ENCODE assay signal across 38 cellular contexts in genomic region chr13:106371024-106371423, GRCh38.
"Had no signal": no experiment of that assay in that cellular context is flagged by ENCODE, and none has a peak within 500 bp of the region (broad histone marks: within the 10 kb centered on the region; RNA-seq: fewer than 3 reads in every experiment).

No MANE protein-coding gene starts in this region.

- H3K4me1 Mint-ChIP-seq: activated naive CD4-positive, alpha-beta T cell treated with anti-CD3 and anti-CD28 coated beads, Interleukin-2, amount 10 ng/mL, durations not matched to agents 7 days and 5 days; activated naive CD4-positive, alpha-beta T cell treated with anti-CD3 and anti-CD28 coated beads, Interleukin-2, amount 50 U/mL, for 24 hours; activated naive CD8-positive, alpha-beta T cell treated with anti-CD3 and anti-CD28 coated beads, Interleukin-2, amount 50 U/mL, for 24 hours; activated T-helper 17 cell treated with anti-CD3 and anti-CD28 coated beads, Interleukin-2, amount 50 U/mL, for 72 hours; central memory CD8-positive, alpha-beta T cell had no signal

- H3K27ac Mint-ChIP-seq: activated naive CD4-positive, alpha-beta T cell treated with anti-CD3 and anti-CD28 coated beads for 36 hours; activated naive CD4-positive, alpha-beta T cell treated with anti-CD3 and anti-CD28 coated beads, Interleukin-2, amount 10 ng/mL, durations not matched to agents 7 days and 5 days; activated naive CD4-positive, alpha-beta T cell treated with anti-CD3 and anti-CD28 coated beads, Interleukin-2, amount 50 U/mL, for 24 hours; activated naive CD8-positive, alpha-beta T cell; activated naive CD8-positive, alpha-beta T cell treated with anti-CD3 and anti-CD28 coated beads for 36 hours; activated naive CD8-positive, alpha-beta T cell treated with anti-CD3 and anti-CD28 coated beads, Interleukin-2, amount 10 ng/mL, durations not matched to agents 7 days and 5 days; activated naive CD8-positive, alpha-beta T cell treated with anti-CD3 and anti-CD28 coated beads, Interleukin-2, amount 50 U/mL, for 24 hours; activated T-cell treated with anti-CD3 and anti-CD28 coated beads, Interleukin-2, amount 50 U/mL, for 24 hours; activated T-cell treated with anti-CD3 and anti-CD28 coated beads, Interleukin-2, amount 50 U/mL, for 72 hours; activated T-helper 1 cell treated with anti-CD3 and anti-CD28 coated beads, Interleukin-12 subunit alpha, Interleukin-12 subunit beta, Interleukin-2, Interleukin-4 antibody, amounts not matched to agents 30 ng/mL and 10 ng/mL and 1 ng/mL, durations not matched to agents 14 hours and 24 hours and 36 hours; activated T-helper 17 cell treated with anti-CD3 and anti-CD28 coated beads, Interleukin-2, amount 50 U/mL, for 72 hours; activated T-helper 2 cell treated with anti-CD3 and anti-CD28 coated beads, Interferon-gamma antibody, Interleukin-2, Interleukin-4, amounts not matched to agents 10 μg/mL and 5 μg/mL and 100 μg/mL, durations not matched to agents 14 hours and 24 hours and 36 hours; brain had no signal

- H3K36me3 Mint-ChIP-seq: activated naive CD4-positive, alpha-beta T cell treated with anti-CD3 and anti-CD28 coated beads, Interleukin-2, amount 10 ng/mL, durations not matched to agents 7 days and 5 days; activated naive CD4-positive, alpha-beta T cell treated with anti-CD3 and anti-CD28 coated beads, Interleukin-2, amount 50 U/mL, for 24 hours; activated naive CD8-positive, alpha-beta T cell; activated naive CD8-positive, alpha-beta T cell treated with anti-CD3 and anti-CD28 coated beads for 36 hours; activated naive CD8-positive, alpha-beta T cell treated with anti-CD3 and anti-CD28 coated beads, Interleukin-2, amount 10 ng/mL, durations not matched to agents 7 days and 5 days; brain had no signal

- H3K36me3 ChIP-seq: adrenal gland, ascending aorta, brain microvascular endothelial cell, breast epithelium, cardiac muscle cell had no signal

- H3K27me3 ChIP-seq: adrenal gland, ascending aorta, body of pancreas, brain microvascular endothelial cell, breast epithelium, cardiac muscle cell had no signal

- ATAC-seq: activated naive CD8-positive, alpha-beta T cell treated with anti-CD3 and anti-CD28 coated beads, Interleukin-2, amount 50 U/mL, for 24 hours; activated T-cell treated with anti-CD3 and anti-CD28 coated beads, Interleukin-2, amount 50 U/mL, for 4 hours; activated T-cell treated with anti-CD3 and anti-CD28 coated beads, Interleukin-2, amount 50 U/mL, for 72 hours; activated T-helper 17 cell treated with anti-CD3 and anti-CD28 coated beads, Interleukin-2, amount 50 U/mL, for 72 hours; body of pancreas had no signal

- FAIRE-seq: bronchial epithelial cell had no signal

- H3K4me3 Mint-ChIP-seq: activated naive CD4-positive, alpha-beta T cell treated with anti-CD3 and anti-CD28 coated beads for 36 hours; activated naive CD4-positive, alpha-beta T cell treated with anti-CD3 and anti-CD28 coated beads, Interleukin-2, amount 10 ng/mL, durations not matched to agents 7 days and 5 days; activated naive CD4-positive, alpha-beta T cell treated with anti-CD3 and anti-CD28 coated beads, Interleukin-2, amount 50 U/mL, for 24 hours; activated naive CD8-positive, alpha-beta T cell; activated naive CD8-positive, alpha-beta T cell treated with anti-CD3 and anti-CD28 coated beads for 36 hours; activated naive CD8-positive, alpha-beta T cell treated with anti-CD3 and anti-CD28 coated beads, Interleukin-2, amount 10 ng/mL, durations not matched to agents 7 days and 5 days; activated naive CD8-positive, alpha-beta T cell treated with anti-CD3 and anti-CD28 coated beads, Interleukin-2, amount 50 U/mL, for 24 hours; activated T-cell treated with anti-CD3 and anti-CD28 coated beads, Interleukin-2, amount 50 U/mL, for 24 hours; activated T-cell treated with anti-CD3 and anti-CD28 coated beads, Interleukin-2, amount 50 U/mL, for 4 hours; activated T-cell treated with anti-CD3 and anti-CD28 coated beads, Interleukin-2, amount 50 U/mL, for 72 hours; activated T-helper 1 cell treated with anti-CD3 and anti-CD28 coated beads, Interleukin-12 subunit alpha, Interleukin-12 subunit beta, Interleukin-2, Interleukin-4 antibody, amounts not matched to agents 30 ng/mL and 10 ng/mL and 1 ng/mL, durations not matched to agents 14 hours and 24 hours and 36 hours; activated T-helper 17 cell treated with anti-CD3 and anti-CD28 coated beads, Interleukin-2, amount 50 U/mL, for 72 hours; brain; central memory CD8-positive, alpha-beta T cell had no signal

- H3K9me3 Mint-ChIP-seq: activated naive CD4-positive, alpha-beta T cell treated with anti-CD3 and anti-CD28 coated beads for 36 hours; activated naive CD4-positive, alpha-beta T cell treated with anti-CD3 and anti-CD28 coated beads, Interleukin-2, amount 10 ng/mL, durations not matched to agents 7 days and 5 days; activated naive CD4-positive, alpha-beta T cell treated with anti-CD3 and anti-CD28 coated beads, Interleukin-2, amount 50 U/mL, for 24 hours; activated naive CD8-positive, alpha-beta T cell treated with anti-CD3 and anti-CD28 coated beads for 36 hours; activated naive CD8-positive, alpha-beta T cell treated with anti-CD3 and anti-CD28 coated beads, Interleukin-2, amount 10 ng/mL, durations not matched to agents 7 days and 5 days; activated naive CD8-positive, alpha-beta T cell treated with anti-CD3 and anti-CD28 coated beads, Interleukin-2, amount 50 U/mL, for 24 hours; activated T-cell treated with anti-CD3 and anti-CD28 coated beads, Interleukin-2, amount 50 U/mL, for 24 hours; activated T-cell treated with anti-CD3 and anti-CD28 coated beads, Interleukin-2, amount 50 U/mL, for 4 hours; activated T-cell treated with anti-CD3 and anti-CD28 coated beads, Interleukin-2, amount 50 U/mL, for 72 hours; activated T-helper 1 cell treated with anti-CD3 and anti-CD28 coated beads, Interleukin-12 subunit alpha, Interleukin-12 subunit beta, Interleukin-2, Interleukin-4 antibody, amounts not matched to agents 30 ng/mL and 10 ng/mL and 1 ng/mL, durations not matched to agents 14 hours and 24 hours and 36 hours; activated T-helper 17 cell treated with anti-CD3 and anti-CD28 coated beads, Interleukin-2, amount 50 U/mL, for 72 hours; activated T-helper 2 cell treated with anti-CD3 and anti-CD28 coated beads, Interferon-gamma antibody, Interleukin-2, Interleukin-4, amounts not matched to agents 10 μg/mL and 5 μg/mL and 100 μg/mL, durations not matched to agents 14 hours and 24 hours and 36 hours had no signal

- DNase-seq: activated effector memory CD4-positive, alpha-beta T cell treated with anti-CD3 and anti-CD28 coated beads, Interleukin-2, amount 50 U/mL, for 16 hours; activated effector memory CD4-positive, alpha-beta T cell treated with Interleukin-2 at 50 U/mL for 16 hours; activated gamma-delta T cell; activated gamma-delta T cell treated with Interleukin-2 at 50 U/mL for 16 hours; activated naive CD4-positive, alpha-beta T cell; activated naive CD4-positive, alpha-beta T cell treated with anti-CD3 and anti-CD28 coated beads for 36 hours; activated naive CD4-positive, alpha-beta T cell treated with anti-CD3 and anti-CD28 coated beads, Interleukin-2, amount 10 ng/mL, durations not matched to agents 7 days and 5 days; activated naive CD4-positive, alpha-beta T cell treated with anti-CD3 and anti-CD28 coated beads, Interleukin-2, amount 50 U/mL, for 16 hours; activated naive CD4-positive, alpha-beta T cell treated with Interleukin-2 at 50 U/mL for 16 hours; activated naive CD8-positive, alpha-beta T cell treated with anti-CD3 and anti-CD28 coated beads for 36 hours; activated naive CD8-positive, alpha-beta T cell treated with anti-CD3 and anti-CD28 coated beads, Interleukin-2, amount 10 ng/mL, durations not matched to agents 7 days and 5 days; activated naive CD8-positive, alpha-beta T cell treated with anti-CD3 and anti-CD28 coated beads, Interleukin-2, amount 50 U/mL, for 24 hours; activated T-cell treated with anti-CD3 and anti-CD28 coated beads for 4 hours; activated T-cell treated with anti-CD3 and anti-CD28 coated beads, Interleukin-2, amount 50 U/mL, for 1 hour; activated T-cell treated with anti-CD3 and anti-CD28 coated beads, Interleukin-2, amount 50 U/mL, for 24 hours; activated T-cell treated with anti-CD3 and anti-CD28 coated beads, Interleukin-2, amount 50 U/mL, for 4 hours; activated T-cell treated with anti-CD3 and anti-CD28 coated beads, Interleukin-2, amount 50 U/mL, for 48 hours; activated T-cell treated with anti-CD3 and anti-CD28 coated beads, Interleukin-2, amount 50 U/mL, for 72 hours; adrenal gland; amniotic stem cell; amygdala; anterior cingulate cortex; aorta; body of pancreas; brain microvascular endothelial cell; central memory CD4-positive, alpha-beta T cell; cerebellar nuclear complex had no signal

- H3K9me3 ChIP-seq: adrenal gland, ascending aorta, body of pancreas, breast epithelium had no signal

- H3K4me1 ChIP-seq: body of pancreas, breast epithelium had no signal

- H3K4me3 ChIP-seq: adrenal gland, ascending aorta, body of pancreas, breast epithelium, cardiac muscle cell had no signal

- H3K27ac ChIP-seq: adrenal gland, body of pancreas, brain microvascular endothelial cell, breast epithelium, cardiac muscle cell had no signal

- H3K27me3 Mint-ChIP-seq: central memory CD8-positive, alpha-beta T cell had no signal
